9 cellular contexts compared by ENCODE assay signal in the genomic region with DNA sequence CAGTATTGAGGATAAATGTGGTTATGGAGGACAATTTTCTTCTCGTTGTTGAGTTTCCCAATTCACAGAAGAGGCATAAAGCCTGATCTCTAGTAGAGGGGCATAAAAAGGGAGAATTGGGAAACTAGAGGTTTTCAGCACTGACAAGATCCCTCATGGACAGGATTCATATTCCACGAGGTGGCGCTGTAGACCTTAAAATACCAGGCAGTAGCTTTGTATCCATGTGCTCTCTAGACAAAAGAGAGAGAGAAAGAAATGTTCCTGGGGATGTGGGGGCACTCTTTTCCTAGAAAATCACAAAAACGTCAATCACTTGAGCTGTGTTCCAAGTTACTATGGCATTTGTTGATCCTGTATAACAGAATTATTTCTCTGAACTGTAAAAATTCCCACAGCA.
A peak's percentile ranks its signal among the peaks of the same experiment; 100 is the strongest.
DNase-seq lines count a peak whose midpoint lies in the region; ATAC-seq and TF ChIP-seq lines count a peak whose summit lies in the region.
"Had no signal": no experiment of that assay in that cellular context is flagged by ENCODE, and none has a peak within 500 bp of the region (broad histone marks: within the 10 kb centered on the region; RNA-seq: fewer than 3 reads in every experiment).

No MANE protein-coding gene starts in this region.

- H3K4me3 Mint-ChIP-seq in activated T-helper 17 cell treated with anti-CD3 and anti-CD28 coated beads, Interleukin-2, amount 50 U/mL, for 72 hours: no peak overlapping the region

- H3K4me3 ChIP-seq in BE2C (ENCODE audit: low read depth, low read length): no peak overlapping the region
- H3K4me3 ChIP-seq: tibial artery had no signal

- ATAC-seq in activated T-helper 17 cell treated with anti-CD3 and anti-CD28 coated beads, Interleukin-2, amount 50 U/mL, for 72 hours (replicated peaks): no peak
- ATAC-seq in HG02870 (IDR thresholded peaks at IDR 0.05; ENCODE audit: unreplicated experiment): no peak

- H3K27me3 ChIP-seq in BE2C: no peaks in the 10 kb centered on the region
- H3K27me3 ChIP-seq: tibial artery had no signal

- no peak overlapping the region for H3K27ac Mint-ChIP-seq in activated T-helper 17 cell treated with anti-CD3 and anti-CD28 coated beads, Interleukin-2, amount 50 U/mL, for 72 hours

- peak; percentile 45 for TF ChIP-seq CTCF in BE2C (IDR thresholded peaks at IDR 0.05; ENCODE audit: low read depth, low read length)
- TF ChIP-seq CTCF in GM12873 (IDR thresholded peaks at IDR 0.05; ENCODE audit: insufficient read depth, low read depth, low read length, missing control alignments): peak; percentile 53

- no peaks in the 10 kb centered on the region for H3K27me3 Mint-ChIP-seq in activated T-helper 17 cell treated with anti-CD3 and anti-CD28 coated beads, Interleukin-2, amount 50 U/mL, for 72 hours

- no peak for TF ChIP-seq POLR2A in erythroblast (IDR thresholded peaks at IDR 0.05; ENCODE audit: low read length)

- H3K9me3 Mint-ChIP-seq in activated T-helper 17 cell treated with anti-CD3 and anti-CD28 coated beads, Interleukin-2, amount 50 U/mL, for 72 hours: peaks cover 3% of the 10 kb centered on the region

- DNase-seq in BE2C (peak; percentile 51), NCI-H748 (lab: John Stamatoyannopoulos, UW; ENCODE audit: unreplicated experiment) (peak; percentile 59), erythroblast (lab: John Stamatoyannopoulos, UW) (peak; percentile 54 to 60), putamen (ENCODE audit: low spot score) (no peak), mesenteric fat pad (ENCODE audit: low spot score) (no peak)
- DNase-seq: tibial artery had no signal

- H3K36me3 Mint-ChIP-seq in activated T-helper 17 cell treated with anti-CD3 and anti-CD28 coated beads, Interleukin-2, amount 50 U/mL, for 72 hours (ENCODE audit: low read depth): no peaks in the 10 kb centered on the region

- H3K4me1 Mint-ChIP-seq in activated T-helper 17 cell treated with anti-CD3 and anti-CD28 coated beads, Interleukin-2, amount 50 U/mL, for 72 hours: no peaks in the 10 kb centered on the region

- H3K4me1 ChIP-seq in BE2C: no peaks in the 10 kb centered on the region
- H3K4me1 ChIP-seq: tibial artery had no signal

- no peaks in the 10 kb centered on the region for H3K9me3 ChIP-seq in BE2C

- H3K36me3 ChIP-seq in BE2C: no peaks in the 10 kb centered on the region
- H3K36me3 ChIP-seq: tibial artery had no signal

Comparison
In these comparisons a context has a peak if more than half of its experiments do, and no peak if none do; other contexts are left out.
1. DNase-seq: peak in BE2C (single experiment), NCI-H748 (single experiment) and erythroblast (2 of 2); none in putamen (single experiment) and mesenteric fat pad (single experiment).